In the genomic region with DNA sequence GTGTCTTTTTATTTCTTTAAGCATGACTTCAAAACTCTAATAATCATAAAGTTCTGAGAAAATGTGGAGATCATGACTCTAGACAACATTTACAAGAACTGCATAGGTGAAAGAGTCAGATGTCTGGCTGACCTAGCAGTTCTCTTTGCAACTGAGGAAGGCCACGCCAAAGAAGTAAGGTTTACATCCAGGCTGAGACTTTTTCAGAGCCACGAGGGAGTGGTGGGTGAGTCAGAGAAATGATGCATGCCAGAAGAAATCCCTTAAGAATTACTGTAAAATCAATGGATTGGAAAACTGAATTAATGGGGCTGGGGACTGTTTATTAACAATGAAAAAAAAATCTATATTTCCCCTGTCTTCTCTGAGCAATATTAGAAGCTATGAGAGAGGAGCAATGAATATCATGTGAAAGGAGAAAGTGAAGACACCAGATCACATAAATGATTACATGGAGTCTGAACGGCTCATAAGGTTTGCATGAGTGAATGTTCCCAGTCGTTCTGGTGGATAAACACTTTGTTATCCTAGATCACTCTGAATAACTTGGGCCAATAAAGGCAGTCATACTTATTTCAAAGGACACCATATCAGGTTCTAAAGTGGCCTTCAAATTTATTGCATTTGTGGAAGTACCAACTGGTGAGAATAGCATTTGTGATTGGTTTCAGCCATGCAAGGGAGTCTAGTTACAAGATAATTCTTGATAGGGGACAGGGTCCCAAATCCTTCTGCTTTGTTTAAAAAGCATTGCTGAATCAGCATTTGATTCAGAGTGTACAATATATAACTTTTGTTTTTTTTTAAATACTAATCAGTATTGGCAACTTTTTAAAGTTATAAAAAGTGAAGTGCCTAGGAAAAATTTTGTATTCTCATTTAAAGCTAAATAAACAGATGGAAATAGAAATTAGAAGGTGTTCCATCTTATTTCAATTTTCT, we compare ENCODE assay signal across 20 cellular contexts.
DNase-seq lines count a peak whose midpoint lies in the region; ATAC-seq, FAIRE-seq and TF ChIP-seq lines count a peak whose summit lies in the region.
"Had no signal": no experiment of that assay in that cellular context is flagged by ENCODE, and none has a peak within 500 bp of the region (broad histone marks: within the 10 kb centered on the region; RNA-seq: fewer than 3 reads in every experiment).

No MANE protein-coding gene starts in this region.

- no peaks in the 10 kb centered on the region for H3K4me1 ChIP-seq in small intestine (ENCODE audit: control insufficient read depth in 2 of 2, insufficient read depth in 1 of 2, low read depth in 1 of 2, low read length in 1 of 2)
- H3K4me1 ChIP-seq: gastroesophageal sphincter, right atrium auricular region had no signal

- 56 to 62% (median 59%) methylated on average over 4 of the region's 4 CpGs for WGBS in small intestine, 3 donors

- DNase-seq in EL, result peak; percentile 52
- peak; percentile 21 for DNase-seq in MG63
- DNase-seq in dedifferentiated amniotic fluid mesenchymal stem cell (ENCODE audit: extremely low spot score), result peak; percentile 31
- no peak for DNase-seq in DMS153 treated with DMSO at 0.1 percent for 48 hours (lab: John Stamatoyannopoulos, UW; ENCODE audit: unreplicated experiment)
- DNase-seq in amniotic stem cell (lab: John Stamatoyannopoulos, UW), result no peak
- DNase-seq in small intestine, result no peak
- DNase-seq: activated CD4-positive, alpha-beta T cell treated with anti-CD3 and anti-CD28 coated beads, Interleukin-2, amount 50 U/mL, for 4 hours; activated T-cell treated with anti-CD3 and anti-CD28 coated beads, Interleukin-2, amount 50 U/mL, for 24 hours; C1 segment of cervical spinal cord; effector memory CD4-positive, alpha-beta T cell; KBM-7; NCI-H1105 treated with DMSO at 0.1 percent for 48 hours; SHP77 treated with DMSO at 0.1 percent for 48 hours; stimulated activated CD4-positive, alpha-beta T cell treated with anti-CD3 and anti-CD28 coated beads, Interleukin-2, amount 100 ng/mL, for 24 hours had no signal

- H3K4me3 Mint-ChIP-seq in nephron, result no peak overlapping the region
- H3K4me3 Mint-ChIP-seq: activated T-cell treated with anti-CD3 and anti-CD28 coated beads, Interleukin-2, amount 50 U/mL, for 24 hours had no signal

- H3K9me3 Mint-ChIP-seq in nephron, result peaks cover 3% of the 10 kb centered on the region
- H3K9me3 Mint-ChIP-seq: activated naive CD4-positive, alpha-beta T cell treated with anti-CD3 and anti-CD28 coated beads, Interleukin-2, amount 50 U/mL, for 72 hours; activated T-cell treated with anti-CD3 and anti-CD28 coated beads, Interleukin-2, amount 50 U/mL, for 24 hours had no signal

- H3K27ac ChIP-seq in small intestine (ENCODE audit: low read depth in 1 of 2, low read length in 1 of 2), result no peak overlapping the region
- H3K27ac ChIP-seq: gastroesophageal sphincter, right atrium auricular region had no signal

- TF ChIP-seq CTCF in nephron (IDR thresholded peaks at IDR 0.05; ENCODE audit: unreplicated experiment in 3 of 3), result no peak

- peaks cover 27% of the 10 kb centered on the region for H3K4me1 Mint-ChIP-seq in nephron

- H3K36me3 ChIP-seq in MG63 (no peaks in the 10 kb centered on the region), small intestine (ENCODE audit: control insufficient read depth in 2 of 2, insufficient read depth in 2 of 2, low read length in 2 of 2) (no peaks in the 10 kb centered on the region)
- H3K36me3 ChIP-seq: gastroesophageal sphincter, right atrium auricular region had no signal

- H3K9me3 ChIP-seq in MG63 (no peaks in the 10 kb centered on the region), small intestine (ENCODE audit: control insufficient read depth, low read depth) (no peaks in the 10 kb centered on the region)
- H3K9me3 ChIP-seq: gastroesophageal sphincter, right atrium auricular region had no signal

- H3K36me3 Mint-ChIP-seq in nephron (ENCODE audit: low read depth), result no peaks in the 10 kb centered on the region
- H3K36me3 Mint-ChIP-seq: activated naive CD4-positive, alpha-beta T cell treated with anti-CD3 and anti-CD28 coated beads, Interleukin-2, amount 50 U/mL, for 72 hours had no signal

- H3K4me3 ChIP-seq in MG63 (no peak overlapping the region), small intestine (ENCODE audit: low read depth in 1 of 2, low read length in 2 of 2) (no peak overlapping the region)
- H3K4me3 ChIP-seq: gastroesophageal sphincter, right atrium auricular region had no signal

- H3K27ac Mint-ChIP-seq in nephron, result peak overlapping the region; percentile 47 to 65 (median 53)
- H3K27ac Mint-ChIP-seq: activated naive CD4-positive, alpha-beta T cell treated with anti-CD3 and anti-CD28 coated beads, Interleukin-2, amount 50 U/mL, for 72 hours; activated T-cell treated with anti-CD3 and anti-CD28 coated beads, Interleukin-2, amount 50 U/mL, for 24 hours had no signal

- ATAC-seq in HG02885 (IDR thresholded peaks at IDR 0.05; ENCODE audit: poor library complexity, unreplicated experiment), result no peak
- ATAC-seq: activated naive CD4-positive, alpha-beta T cell treated with anti-CD3 and anti-CD28 coated beads, Interleukin-2, amount 50 U/mL, for 72 hours; gastroesophageal sphincter had no signal

- no peak for FAIRE-seq in small intestine (lab: Jason Lieb, UNC)
- FAIRE-seq: H1 had no signal

- H3K27me3 Mint-ChIP-seq in nephron (ENCODE audit: low read depth), result no peaks in the 10 kb centered on the region
- H3K27me3 Mint-ChIP-seq: activated T-cell treated with anti-CD3 and anti-CD28 coated beads, Interleukin-2, amount 50 U/mL, for 24 hours had no signal

- H3K27me3 ChIP-seq in MG63, result no peaks in the 10 kb centered on the region
- no peaks in the 10 kb centered on the region for H3K27me3 ChIP-seq in small intestine (ENCODE audit: control insufficient read depth in 2 of 2, insufficient read depth in 2 of 2, low read length in 2 of 2)
- H3K27me3 ChIP-seq: gastroesophageal sphincter, right atrium auricular region had no signal

Comparison
In these comparisons a context has a peak if more than half of its experiments do, and no peak if none do; other contexts are left out.
1. DNase-seq: peak in EL (single experiment), MG63 (single experiment) and dedifferentiated amniotic fluid mesenchymal stem cell (single experiment); none in DMS153 treated with DMSO at 0.1 percent for 48 hours (single experiment), amniotic stem cell (single experiment) and small intestine (single experiment).